Comparison of ENCODE assay signal across 19 cellular contexts in genomic region chr13:110337287-110337686, GRCh38. TPM values are rescaled to one million over a fixed set of nuclear protein-coding genes. Genes with fewer than 3 reads are reported as not detected.
A peak's percentile ranks its signal among the peaks of the same experiment; 100 is the strongest.
DNase-seq lines count a peak whose midpoint lies in the region; ATAC-seq, FAIRE-seq and TF ChIP-seq lines count a peak whose summit lies in the region.
"Had no signal": no experiment of that assay in that cellular context is flagged by ENCODE, and none has a peak within 500 bp of the region (broad histone marks: within the 10 kb centered on the region; RNA-seq: fewer than 3 reads in every experiment).

No MANE protein-coding gene starts in this region.

- no peak for ATAC-seq in right cardiac atrium
- no peak for ATAC-seq in upper lobe of left lung (ENCODE audit: low FRiP score in 2 of 2)
- no peak for ATAC-seq in GM18517 (IDR thresholded peaks at IDR 0.05; ENCODE audit: unreplicated experiment)
- ATAC-seq: body of pancreas, mucosa of descending colon had no signal

- H3K4ac ChIP-seq in trophoblast cell (ENCODE audit: low read depth, low read length), result peak overlapping the region; percentile 54

- peak overlapping the region; percentile 72 for H2BK12ac ChIP-seq in trophoblast cell (ENCODE audit: low read length)

- H3K79me1 ChIP-seq in trophoblast cell (ENCODE audit: low read length), result peaks cover 43% of the 10 kb centered on the region

- H3K9ac ChIP-seq in trophoblast cell (ENCODE audit: low read length) (peak overlapping the region; percentile 60), kidney (ENCODE audit: low read length in 2 of 2) (no peak overlapping the region)
- H3K9ac ChIP-seq: BLaER1 treated with 17β-estradiol and CSF1 and Interleukin-3, amounts not matched to agents 10 nM and 100 nM had no signal

- 46% methylated on average over 7 of the region's 7 CpGs for WGBS in right cardiac atrium
- no CpG with 5 or more reads among the region's 7 CpGs for WGBS in trophoblast cell (ENCODE audit: extremely low coverage, insufficient coverage, insufficient read length)
- 45 to 59% methylated on average over 5 to 7 of the region's 7 CpGs for WGBS in upper lobe of left lung, 2 donors

- peak overlapping the region; percentile 55 for H3K14ac ChIP-seq in trophoblast cell (ENCODE audit: low read length)

- H4K12ac ChIP-seq in trophoblast cell (ENCODE audit: low read depth, low read length), result peak overlapping the region; percentile 25

- H3K9me3 ChIP-seq in right cardiac atrium (ENCODE audit: control insufficient read depth, low read length) (no peaks in the 10 kb centered on the region), trophoblast cell (ENCODE audit: insufficient read depth, low read depth, low read length) (peaks cover 1% of the 10 kb centered on the region), upper lobe of left lung (no peaks in the 10 kb centered on the region), kidney (ENCODE audit: control insufficient read depth in 1 of 2, low read length in 2 of 2) (no peaks in the 10 kb centered on the region)
- H3K9me3 ChIP-seq: body of pancreas, mucosa of descending colon, suprapubic skin had no signal

- H3K23ac ChIP-seq in trophoblast cell (ENCODE audit: low read length), result peak overlapping the region; percentile 49

- H3K27ac ChIP-seq in right cardiac atrium (ENCODE audit: low read length), result peak overlapping the region; percentile 70
- H3K27ac ChIP-seq in trophoblast cell (ENCODE audit: low read depth, low read length), result peak overlapping the region; percentile 70
- peak overlapping the region; percentile 32 to 90 (median 78) for H3K27ac ChIP-seq in upper lobe of left lung
- no peak overlapping the region for H3K27ac ChIP-seq in kidney (ENCODE audit: low read depth in 2 of 2, low read length in 2 of 2)
- H3K27ac ChIP-seq: 22Rv1; BLaER1 treated with 17β-estradiol and CSF1 and Interleukin-3, amounts not matched to agents 10 nM and 100 nM had no signal

- H2AFZ ChIP-seq in trophoblast cell (ENCODE audit: insufficient read depth, low read length, poor library complexity), result peak overlapping the region; percentile 13

- peaks cover 10% of the 10 kb centered on the region for H3K79me2 ChIP-seq in trophoblast cell (ENCODE audit: control insufficient read depth, insufficient read depth, low read length, poor library complexity)

- H3K4me1 Mint-ChIP-seq in activated naive CD4-positive, alpha-beta T cell treated with anti-CD3 and anti-CD28 coated beads, Interleukin-2, amount 50 U/mL, for 24 hours, result peaks cover 33% of the 10 kb centered on the region

- H3K4me3 Mint-ChIP-seq in activated naive CD4-positive, alpha-beta T cell treated with anti-CD3 and anti-CD28 coated beads, Interleukin-2, amount 50 U/mL, for 24 hours, result no peak overlapping the region

- no peaks in the 10 kb centered on the region for H3K36me3 Mint-ChIP-seq in activated naive CD4-positive, alpha-beta T cell treated with anti-CD3 and anti-CD28 coated beads, Interleukin-2, amount 50 U/mL, for 24 hours

- H3K27ac Mint-ChIP-seq in activated naive CD4-positive, alpha-beta T cell treated with anti-CD3 and anti-CD28 coated beads, Interleukin-2, amount 50 U/mL, for 24 hours, result peak overlapping the region; percentile 51
- H3K27ac Mint-ChIP-seq: IgD-negative memory B cell had no signal

- peak overlapping the region; percentile 61 for H4K91ac ChIP-seq in trophoblast cell (ENCODE audit: low read depth, low read length)

- H2BK5ac ChIP-seq in trophoblast cell (ENCODE audit: low read depth, low read length, poor library complexity), result peak overlapping the region; percentile 71

- peak overlapping the region; percentile 59 for H4K8ac ChIP-seq in trophoblast cell (ENCODE audit: low read depth, low read length)

- DNase-seq in activated naive CD4-positive, alpha-beta T cell treated with Interleukin-2 at 50 U/mL for 16 hours, result no peak
- DNase-seq in right cardiac atrium (peak in 2 of 3 donors; percentile 71 to 78), trophoblast cell (no peak), upper lobe of left lung (no peak), SKM-1 (lab: John Stamatoyannopoulos, UW; ENCODE audit: unreplicated experiment) (no peak), kidney (no peak)
- DNase-seq: activated effector memory CD4-positive, alpha-beta T cell treated with anti-CD3 and anti-CD28 coated beads, Interleukin-2, amount 50 U/mL, for 16 hours; body of pancreas; DMS153; mucosa of descending colon; SW 1271 had no signal

- H3K9me3 Mint-ChIP-seq in activated naive CD4-positive, alpha-beta T cell treated with anti-CD3 and anti-CD28 coated beads, Interleukin-2, amount 50 U/mL, for 24 hours, result no peaks in the 10 kb centered on the region

- TF ChIP-seq POLR2A in upper lobe of left lung (IDR thresholded peaks at IDR 0.05), result no peak

- H3K18ac ChIP-seq in trophoblast cell (ENCODE audit: low read length), result peak overlapping the region; percentile 91

- peaks cover 20 to 29% of the 10 kb centered on the region in 2 experiments for H3K36me3 ChIP-seq in trophoblast cell (ENCODE audit: control insufficient read depth in 1 of 2, insufficient read depth in 2 of 2, low read length in 2 of 2)
- peaks cover 0 to 3% (median 0%) of the 10 kb centered on the region in 4 donors for H3K36me3 ChIP-seq in upper lobe of left lung
- H3K36me3 ChIP-seq in kidney (ENCODE audit: control insufficient read depth in 1 of 2, insufficient read depth in 2 of 2, low read length in 2 of 2), result no peaks in the 10 kb centered on the region
- H3K36me3 ChIP-seq: suprapubic skin had no signal

- no peak for TF ChIP-seq CTCF in upper lobe of left lung (IDR thresholded peaks at IDR 0.05)
- TF ChIP-seq CTCF in kidney (IDR thresholded peaks at IDR 0.05; ENCODE audit: borderline replicate concordance, extremely low read depth, insufficient read depth), result no peak

- H3K4me3 ChIP-seq in right cardiac atrium (ENCODE audit: low read length) (no peak overlapping the region), trophoblast cell (ENCODE audit: low read depth, low read length) (no peak overlapping the region), upper lobe of left lung (no peak overlapping the region), kidney (ENCODE audit: low read length in 2 of 2) (no peak overlapping the region)
- H3K4me3 ChIP-seq: BLaER1 treated with 17β-estradiol and CSF1 and Interleukin-3, amounts not matched to agents 10 nM and 100 nM; body of pancreas; mucosa of descending colon; suprapubic skin had no signal

- no peak for FAIRE-seq in kidney (lab: Jason Lieb, UNC)
- FAIRE-seq: frontal cortex had no signal

- H3K27me3 Mint-ChIP-seq in activated naive CD4-positive, alpha-beta T cell treated with anti-CD3 and anti-CD28 coated beads, Interleukin-2, amount 50 U/mL, for 24 hours, result peaks cover 3% of the 10 kb centered on the region

- TF ChIP-seq EP300 in upper lobe of left lung (IDR thresholded peaks at IDR 0.05), result no peak

- no peaks in the 10 kb centered on the region for H3K27me3 ChIP-seq in right cardiac atrium (ENCODE audit: control insufficient read depth, insufficient read depth)
- no peaks in the 10 kb centered on the region for H3K27me3 ChIP-seq in trophoblast cell (ENCODE audit: insufficient read depth, low read length)
- no peaks in the 10 kb centered on the region for H3K27me3 ChIP-seq in upper lobe of left lung
- H3K27me3 ChIP-seq: BLaER1 treated with 17β-estradiol and CSF1 and Interleukin-3, amounts not matched to agents 10 nM and 100 nM; body of pancreas; suprapubic skin had no signal

- peak overlapping the region; percentile 93 for H2AK5ac ChIP-seq in trophoblast cell (ENCODE audit: low read length)

- H3K4me2 ChIP-seq in trophoblast cell (ENCODE audit: low read length), result no peak overlapping the region
- H3K4me2 ChIP-seq: BLaER1 treated with 17β-estradiol and CSF1 and Interleukin-3, amounts not matched to agents 10 nM and 100 nM had no signal

- intact Hi-C loops in right cardiac atrium (cut with DNase I), result no loop called here
- intact Hi-C loops in kidney (cut with DNase I), result no loop called here

- H3K4me1 ChIP-seq in right cardiac atrium (ENCODE audit: control insufficient read depth, insufficient read depth, low read length) (peaks cover 38% of the 10 kb centered on the region), trophoblast cell (ENCODE audit: control insufficient read depth in 1 of 2, insufficient read depth in 2 of 2, low read length in 2 of 2) (peaks cover 53 to 56% of the 10 kb centered on the region in 2 experiments), upper lobe of left lung (peaks cover 47 to 63% (median 49%) of the 10 kb centered on the region in 4 donors), kidney (ENCODE audit: control insufficient read depth in 1 of 2, insufficient read depth in 1 of 2, low read depth in 1 of 2, low read length in 2 of 2) (peaks cover 12 to 22% of the 10 kb centered on the region in 2 donors)

- peak overlapping the region; percentile 65 for H2BK120ac ChIP-seq in trophoblast cell (ENCODE audit: insufficient read depth, low read length, poor library complexity)

RNA-seq across cellular contexts. Expression of gene COL4A2, which starts 30.2 kb away (rescaled TPM):
- total RNA-seq in right cardiac atrium (100 to 1,000 TPM in 3 of 4 donors, 10 to 100 TPM in 1; 84.7 to 268 (median 123) TPM), upper lobe of left lung (100 to 1,000 TPM; 169 to 458 (median 258) TPM), kidney (265 TPM)
- polyA plus RNA-seq in right cardiac atrium (101 TPM), kidney (ENCODE audit: insufficient read depth, low read depth, low replicate concordance) (126 TPM)
- polyA plus RNA-seq in trophoblast cell (2013), result 769 and 825 TPM in 2 replicates
- total RNA-seq: activated CD8-positive, alpha-beta memory T cell treated with anti-CD3 and anti-CD28 coated beads for 36 hours had no signal
- polyA plus RNA-seq: IgD-negative memory B cell had no signal

RNA-seq across cellular contexts. Expression of gene COL4A1, which starts 30.3 kb away (rescaled TPM):
- total RNA-seq in right cardiac atrium (100 to 1,000 TPM in 3 of 4 donors, 10 to 100 TPM in 1; 91.9 to 267 (median 118) TPM), upper lobe of left lung (100 to 1,000 TPM in 4 of 6 donors, 10 to 100 TPM in 2; 81.7 to 309 (median 167) TPM), kidney (218 TPM)
- polyA plus RNA-seq in right cardiac atrium (69.8 TPM), kidney (ENCODE audit: insufficient read depth, low read depth, low replicate concordance) (53.0 TPM)
- polyA plus RNA-seq in trophoblast cell (2013), result 445 and 497 TPM in 2 replicates
- total RNA-seq: activated CD8-positive, alpha-beta memory T cell treated with anti-CD3 and anti-CD28 coated beads for 36 hours had no signal
- polyA plus RNA-seq: IgD-negative memory B cell had no signal

Comparison
In these comparisons a context has a peak if more than half of its experiments do, and no peak if none do; other contexts are left out.
1. DNase-seq: peak in right cardiac atrium (2 of 3); none in activated naive CD4-positive, alpha-beta T cell treated with Interleukin-2 at 50 U/mL for 16 hours (single experiment), trophoblast cell (0 of 2), upper lobe of left lung (0 of 2), SKM-1 (single experiment) and kidney (single experiment).
2. H3K27ac ChIP-seq: peak in right cardiac atrium (single experiment), trophoblast cell (single experiment) and upper lobe of left lung (4 of 4); none in kidney (0 of 2).